31 cellular contexts compared by ENCODE assay signal in the genomic region with DNA sequence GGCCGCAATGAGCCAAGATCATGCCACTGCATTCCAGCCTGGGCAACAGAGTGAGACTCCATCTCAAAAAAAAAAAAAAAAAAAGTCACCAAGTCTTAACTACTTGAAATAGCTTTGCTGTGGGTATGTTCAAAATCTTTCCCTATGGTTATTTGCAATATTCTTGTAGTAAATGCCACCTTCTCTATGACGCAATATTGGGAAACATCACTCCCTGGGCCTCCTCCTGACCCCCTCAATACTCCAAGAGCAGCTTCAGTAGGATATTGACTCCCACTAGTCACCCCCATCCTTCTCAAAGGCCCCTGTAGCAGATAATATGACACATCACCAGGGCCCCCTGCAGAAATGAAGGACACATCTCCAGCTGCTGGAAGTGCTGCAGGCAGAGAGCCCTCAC.
"Had no signal": no experiment of that assay in that cellular context is flagged by ENCODE, and none has a peak within 500 bp of the region (broad histone marks: within the 10 kb centered on the region; RNA-seq: fewer than 3 reads in every experiment).

No MANE protein-coding gene starts in this region.

- H3K27ac ChIP-seq: ovary, parathyroid adenoma, psoas muscle, skin epidermis, spleen, suprapubic skin, testis, tibial artery, transverse colon, upper lobe of right lung, uterus had no signal

- H3K4me1 ChIP-seq: parathyroid adenoma, psoas muscle, spleen, suprapubic skin, testis, tibial artery, transverse colon, upper lobe of right lung, uterus had no signal

- H3K4me1 Mint-ChIP-seq: naive thymus-derived CD4-positive, alpha-beta T cell; natural killer cell; nephron; stimulated activated memory B cell treated with anti-CD40 and anti-IgM and Interleukin-4, amounts not matched to agents 10 μg/mL and 1 μg/mL and 100 μg/mL, for 72 hours; stimulated activated naive CD8-positive, alpha-beta T cell treated with anti-CD3 and anti-CD28 coated beads, Interleukin-15, amount 100 ng/mL, for 72 hours had no signal

- H2AFZ ChIP-seq: parathyroid adenoma had no signal

- H3K9me3 Mint-ChIP-seq: natural killer cell; nephron; stimulated activated memory B cell treated with anti-CD40 and anti-IgM and Interleukin-4, amounts not matched to agents 10 μg/mL and 1 μg/mL and 100 μg/mL, for 72 hours; stimulated activated naive CD8-positive, alpha-beta T cell treated with anti-CD3 and anti-CD28 coated beads, Interleukin-15, amount 100 ng/mL, for 72 hours; type B pancreatic cell had no signal

- H3K36me3 ChIP-seq: ovary, spleen, suprapubic skin, tibial artery, transverse colon, upper lobe of right lung, uterus had no signal

- DNase-seq: naive thymus-derived CD4-positive, alpha-beta T cell; natural killer cell; occipital lobe; ovary; posterior cingulate gyrus; psoas muscle; right cardiac atrium; spleen; stimulated activated CD4-positive, alpha-beta T cell treated with anti-CD3 and anti-CD28 coated beads, Interleukin-12 subunit alpha, Interleukin-12 subunit beta, amount 100 ng/mL, for 4 hours; stimulated activated CD4-positive, alpha-beta T cell treated with anti-CD3 and anti-CD28 coated beads, Interleukin-1b, Interleukin-23, amount 100 ng/mL, for 48 hours; stimulated activated CD4-positive, alpha-beta T cell treated with anti-CD3 and anti-CD28 coated beads, Interleukin-4, amount 100 ng/mL, for 1 hour; stimulated activated CD4-positive, alpha-beta T cell treated with anti-CD3 and anti-CD28 coated beads, Interleukin-4, amount 100 ng/mL, for 4 hours; stimulated activated CD8-positive, alpha-beta memory T cell treated with anti-CD3 and anti-CD28 coated beads, Interleukin-4, amount 100 ng/mL, for 48 hours; stimulated activated naive CD4-positive, alpha-beta T cell; stimulated activated naive CD8-positive, alpha-beta T cell treated with anti-CD3 and anti-CD28 coated beads, Interleukin-15, amount 100 ng/mL, for 72 hours; stimulated activated naive CD8-positive, alpha-beta T cell treated with anti-CD3 and anti-CD28 coated beads, Interleukin-15, Interleukin-2, amounts not matched to agents 100 U/mL and 50 U/mL, for 24 hours; substantia nigra; testis; tibial artery; transverse colon; upper lobe of right lung; uterus had no signal

- ATAC-seq: naive thymus-derived CD4-positive, alpha-beta T cell; natural killer cell; psoas muscle; right cardiac atrium; sciatic nerve; stimulated activated memory B cell treated with anti-CD40 and anti-IgM and Interleukin-4, amounts not matched to agents 10 μg/mL and 1 μg/mL and 100 μg/mL, for 72 hours; stimulated activated naive CD8-positive, alpha-beta T cell treated with anti-CD3 and anti-CD28 coated beads, Interleukin-15, amount 100 ng/mL, for 72 hours; stimulated activated naive CD8-positive, alpha-beta T cell treated with anti-CD3 and anti-CD28 coated beads, Interleukin-15, Interleukin-2, amounts not matched to agents 100 U/mL and 50 U/mL, for 24 hours; upper lobe of right lung had no signal

- H3K79me2 ChIP-seq: parathyroid adenoma had no signal

- H3K36me3 Mint-ChIP-seq: naive thymus-derived CD4-positive, alpha-beta T cell; natural killer cell; stimulated activated memory B cell treated with anti-CD40 and anti-IgM and Interleukin-4, amounts not matched to agents 10 μg/mL and 1 μg/mL and 100 μg/mL, for 72 hours; type B pancreatic cell had no signal

- H3K4me3 Mint-ChIP-seq: naive thymus-derived CD4-positive, alpha-beta T cell; natural killer cell; nephron; stimulated activated memory B cell treated with anti-CD40 and anti-IgM and Interleukin-4, amounts not matched to agents 10 μg/mL and 1 μg/mL and 100 μg/mL, for 72 hours; stimulated activated naive CD8-positive, alpha-beta T cell treated with anti-CD3 and anti-CD28 coated beads, Interleukin-15, amount 100 ng/mL, for 72 hours; type B pancreatic cell had no signal

- H3K27me3 ChIP-seq: ovary, testis, upper lobe of right lung, uterus had no signal

- H3K9me3 ChIP-seq: ovary, psoas muscle, spleen, suprapubic skin, testis, tibial artery, transverse colon, upper lobe of right lung, uterus had no signal

- H3K4me3 ChIP-seq: ovary, psoas muscle, skin epidermis, smooth muscle cell, spleen, suprapubic skin, testis, tibial artery, transverse colon, upper lobe of right lung, uterus had no signal

- H3K27ac Mint-ChIP-seq: naive thymus-derived CD4-positive, alpha-beta T cell; natural killer cell; nephron; progenitor cell of endocrine pancreas; stimulated activated memory B cell treated with anti-CD40 and anti-IgM and Interleukin-4, amounts not matched to agents 10 μg/mL and 1 μg/mL and 100 μg/mL, for 72 hours; stimulated activated naive CD8-positive, alpha-beta T cell treated with anti-CD3 and anti-CD28 coated beads, Interleukin-15, amount 100 ng/mL, for 72 hours; type B pancreatic cell had no signal

- H3K9ac ChIP-seq: parathyroid adenoma had no signal

- H3K4me2 ChIP-seq: smooth muscle cell had no signal
